16 cellular contexts compared by ENCODE assay signal in the genomic region with DNA sequence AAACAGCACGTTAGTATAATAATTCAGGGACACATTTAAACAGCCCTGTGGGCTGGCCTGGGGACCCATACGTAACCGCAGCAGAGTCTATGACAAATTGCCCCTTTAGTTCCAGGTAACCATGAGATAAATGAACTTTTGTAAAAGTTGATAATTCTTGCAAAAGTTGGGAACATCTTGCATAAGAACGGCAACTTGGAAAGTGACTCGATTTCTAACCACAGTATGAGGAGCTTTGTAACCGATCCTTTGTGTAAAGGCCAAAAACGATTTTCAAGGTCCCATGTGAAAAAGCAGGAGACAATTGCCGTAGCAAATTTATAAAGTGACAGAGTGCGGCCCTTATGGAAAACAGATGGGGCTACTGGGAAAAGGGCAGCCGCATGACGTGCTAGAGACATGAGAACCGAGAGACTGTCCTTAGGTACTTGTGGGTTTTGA.
DNase-seq lines count a peak whose midpoint lies in the region; ATAC-seq and TF ChIP-seq lines count a peak whose summit lies in the region.
"Had no signal": no experiment of that assay in that cellular context is flagged by ENCODE, and none has a peak within 500 bp of the region (broad histone marks: within the 10 kb centered on the region; RNA-seq: fewer than 3 reads in every experiment).

No MANE protein-coding gene starts in this region.

- TF ChIP-seq EP300 in esophagus muscularis mucosa (IDR thresholded peaks at IDR 0.05) = no peak

- H3K27me3 ChIP-seq in HUES64 (ENCODE audit: insufficient read depth, low read length) = no peaks in the 10 kb centered on the region
- H3K27me3 ChIP-seq in esophagus muscularis mucosa = no peaks in the 10 kb centered on the region
- H3K27me3 ChIP-seq in thymus (ENCODE audit: control insufficient read depth, insufficient read depth) = no peaks in the 10 kb centered on the region

- no peak for TF ChIP-seq CTCF in esophagus muscularis mucosa (IDR thresholded peaks at IDR 0.05)
- TF ChIP-seq CTCF in mesothelial cell of epicardium (IDR thresholded peaks at IDR 0.05; ENCODE audit: unreplicated experiment) = no peak
- TF ChIP-seq CTCF in omental fat pad (IDR thresholded peaks at IDR 0.05) = no peak

- H3K27me3 Mint-ChIP-seq in mesothelial cell of epicardium (ENCODE audit: low read depth) (no peaks in the 10 kb centered on the region), T-helper 17 cell (peaks cover 30% of the 10 kb centered on the region)

- TF ChIP-seq POLR2A in esophagus muscularis mucosa (IDR thresholded peaks at IDR 0.05; ENCODE audit: low read depth) = no peak

- H3K9ac ChIP-seq in HUES64 (ENCODE audit: low read depth, low read length) = no peak overlapping the region

- no peak overlapping the region for H3K4me3 Mint-ChIP-seq in mesothelial cell of epicardium
- H3K4me3 Mint-ChIP-seq in T-helper 17 cell = no peak overlapping the region
- H3K4me3 Mint-ChIP-seq: activated CD4-positive, alpha-beta T cell treated with anti-CD3 and anti-CD28 coated beads, Interleukin-2, amount 10 ng/mL, durations not matched to agents 24 days and 14 days; activated T-cell treated with anti-CD3 and anti-CD28 coated beads, Interleukin-2, amount 50 U/mL, for 72 hours; T-helper 2 cell treated with Interferon-gamma antibody and Interleukin-4, amounts not matched to agents 5 μg/mL and 100 μg/mL, for 36 hours had no signal

- peaks cover 80% of the 10 kb centered on the region for H3K4me1 ChIP-seq in HUES64 (ENCODE audit: insufficient read depth, low read length)
- H3K4me1 ChIP-seq in esophagus muscularis mucosa = peaks cover 13 to 54% (median 50%) of the 10 kb centered on the region in 4 donors
- peaks cover 33% of the 10 kb centered on the region for H3K4me1 ChIP-seq in thymus (ENCODE audit: control insufficient read depth, insufficient read depth, low read length)

- ATAC-seq in T-helper 17 cell (no peak), omental fat pad (ENCODE audit: low FRiP score) (no peak)
- ATAC-seq: activated T-cell treated with anti-CD3 and anti-CD28 coated beads, Interleukin-2, amount 50 U/mL, for 72 hours; Right ventricle myocardium inferior had no signal

- H3K4me1 Mint-ChIP-seq in mesothelial cell of epicardium = peaks cover 55% of the 10 kb centered on the region
- H3K4me1 Mint-ChIP-seq in T-helper 17 cell = peaks cover 18% of the 10 kb centered on the region

- H3K9me3 Mint-ChIP-seq in mesothelial cell of epicardium = no peaks in the 10 kb centered on the region
- H3K9me3 Mint-ChIP-seq: activated CD4-positive, alpha-beta T cell treated with anti-CD3 and anti-CD28 coated beads, Interleukin-2, amount 10 ng/mL, durations not matched to agents 24 days and 14 days; activated T-cell treated with anti-CD3 and anti-CD28 coated beads, Interleukin-2, amount 50 U/mL, for 72 hours; T-helper 2 cell treated with Interferon-gamma antibody and Interleukin-4, amounts not matched to agents 5 μg/mL and 100 μg/mL, for 36 hours had no signal

- H3K27ac Mint-ChIP-seq in mesothelial cell of epicardium (peak overlapping the region; percentile 81), T-helper 17 cell (no peak overlapping the region)
- H3K27ac Mint-ChIP-seq: activated CD4-positive, alpha-beta T cell treated with anti-CD3 and anti-CD28 coated beads, Interleukin-2, amount 10 ng/mL, durations not matched to agents 24 days and 14 days; activated T-cell treated with anti-CD3 and anti-CD28 coated beads, Interleukin-2, amount 50 U/mL, for 72 hours; T-helper 2 cell treated with Interferon-gamma antibody and Interleukin-4, amounts not matched to agents 5 μg/mL and 100 μg/mL, for 36 hours had no signal

- DNase-seq in esophagus muscularis mucosa (ENCODE audit: extremely low spot score) = no peak
- DNase-seq in mesothelial cell of epicardium (ENCODE audit: low spot score in 2 of 2, unreplicated experiment in 2 of 2) = no peak
- DNase-seq in T-helper 17 cell = no peak
- DNase-seq in activated CD4-positive, alpha-beta T cell treated with anti-CD3 and anti-CD28 coated beads for 4 hours = no peak
- no peak for DNase-seq in NCI-H2171 treated with DMSO at 0.1 percent for 48 hours (lab: John Stamatoyannopoulos, UW)
- no peak for DNase-seq in omental fat pad (ENCODE audit: low spot score)
- DNase-seq: activated CD4-positive, alpha-beta T cell treated with anti-CD3 and anti-CD28 coated beads, Interleukin-2, amount 10 ng/mL, durations not matched to agents 24 days and 14 days; activated T-cell treated with anti-CD3 and anti-CD28 coated beads, Interleukin-2, amount 50 U/mL, for 72 hours; amygdala; NCI-H2029; nucleus accumbens had no signal

- no peaks in the 10 kb centered on the region for H3K36me3 Mint-ChIP-seq in mesothelial cell of epicardium
- H3K36me3 Mint-ChIP-seq in T-helper 17 cell (ENCODE audit: low read depth) = no peaks in the 10 kb centered on the region

- H3K9me3 ChIP-seq in HUES64 (ENCODE audit: insufficient read depth, low read depth, low read length) (no peaks in the 10 kb centered on the region), esophagus muscularis mucosa (no peaks in the 10 kb centered on the region), thymus (ENCODE audit: control insufficient read depth) (no peaks in the 10 kb centered on the region), T-helper 17 cell (ENCODE audit: control insufficient read depth, low read length, poor library complexity, severe bottlenecking) (no peaks in the 10 kb centered on the region)

- H3K36me3 ChIP-seq in HUES64 (ENCODE audit: insufficient read depth, low read length) (no peaks in the 10 kb centered on the region), esophagus muscularis mucosa (no peaks in the 10 kb centered on the region), thymus (ENCODE audit: control insufficient read depth, insufficient read depth) (no peaks in the 10 kb centered on the region)

- H3K4me3 ChIP-seq in HUES64 (ENCODE audit: low read length) (no peak overlapping the region), esophagus muscularis mucosa (no peak overlapping the region), thymus (ENCODE audit: low read length) (no peak overlapping the region)

- H3K27ac ChIP-seq in HUES64 (ENCODE audit: low read depth, low read length) (peak overlapping the region; percentile 79; the same call in 1 of the 2 replicates), esophagus muscularis mucosa (replicated peaks in 1 of 4) (peak overlapping the region; percentile 48 to 74 (median 58)), thymus (ENCODE audit: low read depth) (peak overlapping the region; percentile 9)
- H3K27ac ChIP-seq: C4-2B had no signal

- 84% methylated on average over 12 of the region's 12 CpGs for WGBS in HUES64
- WGBS in esophagus muscularis mucosa = 90% methylated on average over 12 of the region's 12 CpGs
- 88% methylated on average over 12 of the region's 12 CpGs for WGBS in thymus

- intact Hi-C loops in esophagus muscularis mucosa (cut with DNase I) = no loop called here

Comparison
In these comparisons a context has a peak if more than half of its experiments do, and no peak if none do; other contexts are left out.
1. H3K27ac ChIP-seq: peak in every context shown above with its lines; median percentile 79 in HUES64; 58 in esophagus muscularis mucosa; 9 in thymus.